8 cellular contexts compared by ENCODE assay signal in genomic region chr2:84969511-84970265, GRCh38.
DNase-seq lines count a peak whose midpoint lies in the region; ATAC-seq and TF ChIP-seq lines count a peak whose summit lies in the region.

No MANE protein-coding gene starts in this region.

- H3K4me1 Mint-ChIP-seq in T-helper 1 cell treated with Interleukin-12 subunit alpha and Interleukin-12 subunit beta and Interleukin-4 antibody, amounts not matched to agents 30 μg/mL and 1 μg/mL, for 36 hours (ENCODE audit: low read depth), result peaks cover 32% of the 10 kb centered on the region

- no peak for ATAC-seq in GM21737 (IDR thresholded peaks at IDR 0.05; ENCODE audit: unreplicated experiment)
- ATAC-seq in HG03469 (IDR thresholded peaks at IDR 0.05; ENCODE audit: unreplicated experiment), result no peak

- no peak for TF ChIP-seq CTCF in GM20000 (IDR thresholded peaks at IDR 0.05; ENCODE audit: extremely low read depth, missing control alignments)

- peak overlapping the region; percentile 100 for H3K4me3 Mint-ChIP-seq in T-helper 1 cell treated with Interleukin-12 subunit alpha and Interleukin-12 subunit beta and Interleukin-4 antibody, amounts not matched to agents 30 μg/mL and 1 μg/mL, for 36 hours

- DNase-seq in GM20000 (ENCODE audit: low spot score) (peak; percentile 41), NCI-H446 (lab: John Stamatoyannopoulos, UW) (no peak)

- peaks cover 11% of the 10 kb centered on the region; the same call in 1 of the 2 replicates for H3K36me3 ChIP-seq in ACC112 (ENCODE audit: insufficient read depth, low read length)
- peaks cover 6 to 8% of the 10 kb centered on the region in 2 donors for H3K36me3 ChIP-seq in duodenal mucosa (ENCODE audit: control insufficient read depth in 1 of 2, insufficient read depth in 2 of 2, low read length in 2 of 2)
- H3K36me3 ChIP-seq in muscle layer of duodenum (ENCODE audit: control insufficient read depth in 1 of 2, insufficient read depth in 2 of 2, low read length in 2 of 2), result peaks cover 0 to 8% of the 10 kb centered on the region in 2 donors

- H3K9ac ChIP-seq in duodenal mucosa (ENCODE audit: low read depth in 1 of 2, low read length in 2 of 2), result peak overlapping the region; percentile 87 to 90

- H3K9me3 ChIP-seq in duodenal mucosa (ENCODE audit: control insufficient read depth in 1 of 2, low read length in 2 of 2), result no peaks in the 10 kb centered on the region
- H3K9me3 ChIP-seq in muscle layer of duodenum (ENCODE audit: control insufficient read depth in 1 of 2, low read length in 2 of 2), result no peaks in the 10 kb centered on the region

- H2AFZ ChIP-seq in ACC112 (ENCODE audit: low read length, unreplicated experiment), result peak overlapping the region; percentile 53

- H3K27ac Mint-ChIP-seq in T-helper 1 cell treated with Interleukin-12 subunit alpha and Interleukin-12 subunit beta and Interleukin-4 antibody, amounts not matched to agents 30 μg/mL and 1 μg/mL, for 36 hours, result peak overlapping the region; percentile 100

- peak overlapping the region; percentile 85 for H3K27ac ChIP-seq in ACC112 (ENCODE audit: low read depth, low read length)
- H3K27ac ChIP-seq in duodenal mucosa (ENCODE audit: low read depth, low read length), result peak overlapping the region; percentile 96
- H3K27ac ChIP-seq in muscle layer of duodenum (ENCODE audit: low read length), result peak overlapping the region; percentile 90

- H3K9me3 Mint-ChIP-seq in T-helper 1 cell treated with Interleukin-12 subunit alpha and Interleukin-12 subunit beta and Interleukin-4 antibody, amounts not matched to agents 30 μg/mL and 1 μg/mL, for 36 hours, result no peaks in the 10 kb centered on the region

- peak overlapping the region; percentile 94 for H3K4me3 ChIP-seq in ACC112 (ENCODE audit: low read depth, low read length)
- peak overlapping the region; percentile 87 to 88 for H3K4me3 ChIP-seq in duodenal mucosa (ENCODE audit: low read depth in 1 of 2, low read length in 2 of 2)
- H3K4me3 ChIP-seq in muscle layer of duodenum (ENCODE audit: low read depth in 1 of 2, low read length in 2 of 2), result peak overlapping the region; percentile 77 to 81

- no peaks in the 10 kb centered on the region for H3K27me3 ChIP-seq in ACC112 (ENCODE audit: insufficient read depth, low read length)
- H3K27me3 ChIP-seq in duodenal mucosa (ENCODE audit: control insufficient read depth in 1 of 2, insufficient read depth in 2 of 2, low read length in 2 of 2), result no peaks in the 10 kb centered on the region
- no peaks in the 10 kb centered on the region for H3K27me3 ChIP-seq in muscle layer of duodenum (ENCODE audit: low read depth, low read length)

- no peaks in the 10 kb centered on the region for H3K27me3 Mint-ChIP-seq in T-helper 1 cell treated with Interleukin-12 subunit alpha and Interleukin-12 subunit beta and Interleukin-4 antibody, amounts not matched to agents 30 μg/mL and 1 μg/mL, for 36 hours (ENCODE audit: low read depth)

- peaks cover 31% of the 10 kb centered on the region for H3K36me3 Mint-ChIP-seq in T-helper 1 cell treated with Interleukin-12 subunit alpha and Interleukin-12 subunit beta and Interleukin-4 antibody, amounts not matched to agents 30 μg/mL and 1 μg/mL, for 36 hours (ENCODE audit: low read depth)

- peaks cover 75% of the 10 kb centered on the region for H3K79me2 ChIP-seq in ACC112 (ENCODE audit: control insufficient read depth, insufficient read depth, low read length, unreplicated experiment)

- H3K4me1 ChIP-seq in ACC112 (ENCODE audit: control insufficient read depth, insufficient read depth, low read length, unreplicated experiment) (peaks cover 32% of the 10 kb centered on the region), duodenal mucosa (ENCODE audit: control insufficient read depth in 1 of 2, insufficient read depth in 2 of 2, low read length in 2 of 2) (peaks cover 28 to 37% of the 10 kb centered on the region in 2 donors), muscle layer of duodenum (ENCODE audit: control insufficient read depth in 1 of 2, insufficient read depth in 2 of 2, low read length in 2 of 2) (peaks cover 16 to 31% of the 10 kb centered on the region in 2 donors)
